In the genomic region with DNA sequence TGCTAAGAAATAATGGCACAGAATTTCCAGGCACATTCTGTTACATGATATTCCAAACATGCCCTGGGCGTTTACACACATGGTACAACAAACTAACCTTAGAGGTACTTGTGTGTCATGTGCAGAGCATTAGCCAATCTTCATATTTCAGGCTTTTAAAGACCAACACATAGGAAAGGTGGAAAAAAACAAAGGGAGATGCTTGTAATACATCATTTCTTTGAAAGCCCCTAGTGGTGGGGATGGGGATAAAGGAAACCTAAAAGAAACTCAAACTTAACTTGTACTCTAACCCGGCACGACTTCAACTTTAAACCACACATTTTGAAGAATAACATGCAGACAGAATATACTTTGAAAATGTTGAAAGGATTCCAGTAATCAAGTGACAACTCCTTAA, we compare ENCODE assay signal across 13 cellular contexts.
DNase-seq lines count a peak whose midpoint lies in the region; ATAC-seq, FAIRE-seq and TF ChIP-seq lines count a peak whose summit lies in the region.
"Had no signal": no experiment of that assay in that cellular context is flagged by ENCODE, and none has a peak within 500 bp of the region (broad histone marks: within the 10 kb centered on the region; RNA-seq: fewer than 3 reads in every experiment).

No MANE protein-coding gene starts in this region.

- peak; percentile 11 for FAIRE-seq in H54 (lab: Jason Lieb, UNC)
- FAIRE-seq: frontal cortex had no signal

- POLR2A ChIA-PET in CD8-positive, alpha-beta T cell (lab: Charles Lee): no interaction called here

- no peaks in the 10 kb centered on the region for H3K4me1 ChIP-seq in RWPE2 (ENCODE audit: insufficient read depth, poor library complexity, severe bottlenecking)
- no peaks in the 10 kb centered on the region for H3K4me1 ChIP-seq in CD8-positive, alpha-beta T cell (ENCODE audit: insufficient read depth, low read length)
- H3K4me1 ChIP-seq: SJSA1 had no signal

- peaks cover 30% of the 10 kb centered on the region for H3K9me3 Mint-ChIP-seq in CD8-positive, alpha-beta T cell

- no peaks in the 10 kb centered on the region for H3K4me1 Mint-ChIP-seq in CD8-positive, alpha-beta T cell (ENCODE audit: low read depth)
- H3K4me1 Mint-ChIP-seq: B cell; stimulated activated naive CD8-positive, alpha-beta T cell treated with anti-CD3 and anti-CD28 coated beads, Interleukin-15, amount 100 ng/mL, for 72 hours had no signal

- DNase-seq in H54 (ENCODE audit: insufficient read length, low spot score): no peak
- DNase-seq in RWPE2 (ENCODE audit: low spot score): no peak
- no peak for DNase-seq in fibroblast of the aortic adventitia (ENCODE audit: low read depth)
- no peak for DNase-seq in CD8-positive, alpha-beta T cell
- DNase-seq: NCI-H187; stimulated activated naive CD8-positive, alpha-beta T cell treated with anti-CD3 and anti-CD28 coated beads, Interleukin-15, amount 100 ng/mL, for 72 hours had no signal

- no peak; the same call in 2 of the 3 replicates for ATAC-seq in RWPE2 (ENCODE audit: low read depth)
- ATAC-seq in HG02938 (IDR thresholded peaks at IDR 0.05; ENCODE audit: unreplicated experiment): no peak
- no peak for ATAC-seq in CD8-positive, alpha-beta T cell
- no peak for ATAC-seq in GM21825 (IDR thresholded peaks at IDR 0.05; ENCODE audit: unreplicated experiment)
- no peak for ATAC-seq in GM19452 (IDR thresholded peaks at IDR 0.05; ENCODE audit: unreplicated experiment)
- ATAC-seq: stimulated activated naive CD8-positive, alpha-beta T cell treated with anti-CD3 and anti-CD28 coated beads, Interleukin-15, amount 100 ng/mL, for 72 hours had no signal

- H3K4me3 Mint-ChIP-seq in CD8-positive, alpha-beta T cell: no peak overlapping the region
- H3K4me3 Mint-ChIP-seq: B cell; stimulated activated naive CD8-positive, alpha-beta T cell treated with anti-CD3 and anti-CD28 coated beads, Interleukin-15, amount 100 ng/mL, for 72 hours had no signal

- no peak for TF ChIP-seq POLR2A in H54 (IDR thresholded peaks at IDR 0.05; ENCODE audit: low read depth, low read length)

- H3K27ac ChIP-seq in 22Rv1: no peak overlapping the region
- H3K27ac ChIP-seq in RWPE2 (ENCODE audit: poor library complexity, severe bottlenecking): no peak overlapping the region
- no peak overlapping the region for H3K27ac ChIP-seq in CD8-positive, alpha-beta T cell (ENCODE audit: low read depth, low read length)
- H3K27ac ChIP-seq: SJSA1 had no signal

- no peaks in the 10 kb centered on the region for H3K36me3 ChIP-seq in RWPE2 (ENCODE audit: low read depth)
- H3K36me3 ChIP-seq in CD8-positive, alpha-beta T cell (ENCODE audit: insufficient read depth, low read length): no peaks in the 10 kb centered on the region
- H3K36me3 ChIP-seq: SJSA1 had no signal

- no peaks in the 10 kb centered on the region for H3K9me3 ChIP-seq in RWPE2 (ENCODE audit: severe bottlenecking)
- H3K9me3 ChIP-seq in CD8-positive, alpha-beta T cell (ENCODE audit: low read length): no peaks in the 10 kb centered on the region
- H3K9me3 ChIP-seq: SJSA1 had no signal

- no peaks in the 10 kb centered on the region for H3K27me3 Mint-ChIP-seq in CD8-positive, alpha-beta T cell (ENCODE audit: low read depth)
- H3K27me3 Mint-ChIP-seq: B cell; stimulated activated naive CD8-positive, alpha-beta T cell treated with anti-CD3 and anti-CD28 coated beads, Interleukin-15, amount 100 ng/mL, for 72 hours had no signal

- no peaks in the 10 kb centered on the region for H3K36me3 Mint-ChIP-seq in CD8-positive, alpha-beta T cell

- intact Hi-C loops in CD8-positive, alpha-beta T cell (cut with DNase I, micrococcal nuclease): no loop called here

- TF ChIP-seq CTCF in 22Rv1 (IDR thresholded peaks at IDR 0.05) (peak; percentile 59), RWPE2 (IDR thresholded peaks at IDR 0.05; ENCODE audit: poor library complexity, severe bottlenecking) (peak; percentile 37), fibroblast of the aortic adventitia (IDR thresholded peaks at IDR 0.05; ENCODE audit: insufficient read depth, low read length) (peak; percentile 31)
- TF ChIP-seq CTCF in CD8-positive, alpha-beta T cell (IDR thresholded peaks at IDR 0.05): no peak

- H3K27ac Mint-ChIP-seq in CD8-positive, alpha-beta T cell: no peak overlapping the region
- H3K27ac Mint-ChIP-seq: B cell; stimulated activated naive CD8-positive, alpha-beta T cell treated with anti-CD3 and anti-CD28 coated beads, Interleukin-15, amount 100 ng/mL, for 72 hours had no signal

- H3K27me3 ChIP-seq in RWPE2 (ENCODE audit: insufficient read depth, poor library complexity, severe bottlenecking): peaks cover 2% of the 10 kb centered on the region
- H3K27me3 ChIP-seq in CD8-positive, alpha-beta T cell (ENCODE audit: insufficient read depth, low read length): no peaks in the 10 kb centered on the region
- H3K27me3 ChIP-seq: SJSA1 had no signal

- H3K4me3 ChIP-seq in RWPE2 (ENCODE audit: severe bottlenecking): no peak overlapping the region
- no peak overlapping the region for H3K4me3 ChIP-seq in fibroblast of the aortic adventitia (ENCODE audit: low read depth, low read length)
- no peak overlapping the region for H3K4me3 ChIP-seq in CD8-positive, alpha-beta T cell (ENCODE audit: low read depth, low read length)
- H3K4me3 ChIP-seq: SJSA1 had no signal

- CTCF ChIA-PET in CD8-positive, alpha-beta T cell (lab: Charles Lee): no interaction called here
